Comparison of ENCODE assay signal across 12 cellular contexts in genomic region chr4:721261-722171, GRCh38. TPM values are rescaled to one million over a fixed set of nuclear protein-coding genes. Genes with fewer than 3 reads are reported as not detected.
DNase-seq lines count a peak whose midpoint lies in the region; ATAC-seq and TF ChIP-seq lines count a peak whose summit lies in the region.
"Had no signal": no experiment of that assay in that cellular context is flagged by ENCODE, and none has a peak within 500 bp of the region (broad histone marks: within the 10 kb centered on the region; RNA-seq: fewer than 3 reads in every experiment).

No MANE protein-coding gene starts in this region.

- H4K20me1 ChIP-seq in GM23338 (replicated peaks; ENCODE audit: insufficient read depth): peaks cover 26% of the 10 kb centered on the region

- no peak overlapping the region for H3K4me3 ChIP-seq in GM23338
- peak overlapping the region in 1 of 3 donors; percentile 22 for H3K4me3 ChIP-seq in breast epithelium

- DNase-seq in GM23338 (ENCODE audit: low spot score) (no peak), breast epithelium (ENCODE audit: low spot score in 2 of 2) (no peak), hepatic stellate cell (ENCODE audit: low spot score) (peak; percentile 41), renal cortical epithelial cell (ENCODE audit: low read depth) (peak; percentile 60), LoVo (ENCODE audit: low spot score) (no peak)
- DNase-seq in NK-92 treated with Interleukin-12 subunit alpha and Interleukin-12 subunit beta, amount 100 ng/mL, for 24 hours (lab: John Stamatoyannopoulos, UW): no peak
- DNase-seq in activated CD4-positive, alpha-beta T cell treated with anti-CD3 and anti-CD28 coated beads for 1 hour: no peak
- DNase-seq: activated CD4-positive, alpha-beta T cell treated with anti-CD3 and anti-CD28 coated beads, Interleukin-2, amount 50 U/mL, for 4 hours; CD8-positive, alpha-beta memory T cell; NCI-H1930; SHP77 had no signal

- H3K79me2 ChIP-seq in GM23338 (replicated peaks; ENCODE audit: insufficient read depth): peaks cover 72% of the 10 kb centered on the region

- intact Hi-C loops in breast epithelium (cut with DNase I; ENCODE audit: low total_unique reads): no loop called here

- H3K9me2 ChIP-seq in GM23338 (ENCODE audit: insufficient read depth): no peaks in the 10 kb centered on the region

- TF ChIP-seq POLR2A in breast epithelium (IDR thresholded peaks at IDR 0.05): no peak

- peaks cover 33% of the 10 kb centered on the region for H3K36me3 Mint-ChIP-seq in GM23338 (ENCODE audit: low read depth)

- H3K27ac ChIP-seq in GM23338 (ENCODE audit: low read depth) (no peak overlapping the region), breast epithelium (peak overlapping the region; percentile 74 to 86)

- no peaks in the 10 kb centered on the region; the same call in 2 of the 3 replicates for H3K4me1 Mint-ChIP-seq in GM23338

- ATAC-seq in GM23338: no peak
- ATAC-seq in HG02938 (IDR thresholded peaks at IDR 0.05; ENCODE audit: unreplicated experiment): no peak

- no peaks in the 10 kb centered on the region for H3K27me3 ChIP-seq in GM23338 (ENCODE audit: insufficient read depth)
- H3K27me3 ChIP-seq in breast epithelium: no peaks in the 10 kb centered on the region

- TF ChIP-seq CTCF in GM23338 (conservative IDR thresholded peaks at IDR 0.05; ENCODE audit: low read depth in 2 of 2) (no peak), breast epithelium (IDR thresholded peaks at IDR 0.05) (no peak)

- H3K9me3 ChIP-seq in breast epithelium: no peaks in the 10 kb centered on the region

- H3K27me3 Mint-ChIP-seq in GM23338 (ENCODE audit: insufficient read depth, low read depth, poor library complexity): peaks cover 13% of the 10 kb centered on the region
- H3K27me3 Mint-ChIP-seq: CD8-positive, alpha-beta memory T cell had no signal

- H3K4me1 ChIP-seq in GM23338 (ENCODE audit: insufficient read depth): no peaks in the 10 kb centered on the region
- H3K4me1 ChIP-seq in breast epithelium: peaks cover 0 to 8% of the 10 kb centered on the region in 2 donors

- H3K9me3 Mint-ChIP-seq in GM23338: no peaks in the 10 kb centered on the region; the same call in 2 of the 3 replicates

- H3K27ac Mint-ChIP-seq in GM23338: peak overlapping the region; percentile 70; the same call in 1 of the 2 replicates

- H2AFZ ChIP-seq in GM23338: no peak overlapping the region

- H3K36me3 ChIP-seq in GM23338 (ENCODE audit: insufficient read depth) (no peaks in the 10 kb centered on the region), breast epithelium (no peaks in the 10 kb centered on the region)

- no peaks in the 10 kb centered on the region for H3F3A ChIP-seq in GM23338 (replicated peaks; ENCODE audit: low read depth)

- no peak overlapping the region for H3K4me2 ChIP-seq in GM23338

- no peak overlapping the region for H3K4me3 Mint-ChIP-seq in GM23338
- H3K4me3 Mint-ChIP-seq: CD8-positive, alpha-beta memory T cell had no signal

TF ChIP-seq in GM23338, 12 proteins besides CTCF, POLR2A, EP300 and RAD21 (continues in another document):
- TF ChIP-seq REST (IDR thresholded peaks at IDR 0.05; ENCODE audit: unreplicated experiment) (no peak), NANOG (IDR thresholded peaks at IDR 0.05; ENCODE audit: borderline replicate concordance) (no peak), ZNF114 (CRISPR knock-in tag; IDR thresholded peaks at IDR 0.05) (no peak), JUNB (IDR thresholded peaks at IDR 0.05; ENCODE audit: unreplicated experiment) (no peak)
- TF ChIP-seq, protein P1, sequence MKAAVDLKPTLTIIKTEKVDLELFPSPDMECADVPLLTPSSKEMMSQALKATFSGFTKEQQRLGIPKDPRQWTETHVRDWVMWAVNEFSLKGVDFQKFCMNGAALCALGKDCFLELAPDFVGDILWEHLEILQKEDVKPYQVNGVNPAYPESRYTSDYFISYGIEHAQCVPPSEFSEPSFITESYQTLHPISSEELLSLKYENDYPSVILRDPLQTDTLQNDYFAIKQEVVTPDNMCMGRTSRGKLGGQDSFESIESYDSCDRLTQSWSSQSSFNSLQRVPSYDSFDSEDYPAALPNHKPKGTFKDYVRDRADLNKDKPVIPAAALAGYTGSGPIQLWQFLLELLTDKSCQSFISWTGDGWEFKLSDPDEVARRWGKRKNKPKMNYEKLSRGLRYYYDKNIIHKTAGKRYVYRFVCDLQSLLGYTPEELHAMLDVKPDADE (IDR thresholded peaks at IDR 0.05): no peak

RNA-seq across cellular contexts. Expression of gene PCGF3, which starts 15.9 kb away (rescaled TPM):
- total RNA-seq in GM23338 (2014; rRNA removed; shearing (Covaris generic)): 49.0 and 53.8 TPM in 2 replicates
- polyA plus RNA-seq in GM23338 (2016; fragmentation: Nextera tagmentation; extraction: Ambion mirVana): 31.0 and 33.1 TPM in 2 replicates
- total RNA-seq in breast epithelium: 10 to 100 TPM; 60.6 to 71.7 (median 69.4) TPM
- total RNA-seq in renal cortical epithelial cell: 34.7 and 86.6 TPM in 2 replicates

RNA-seq across cellular contexts. Expression of gene SLC49A3, which starts 32.6 kb away (rescaled TPM):
- 2.6 and 3.7 TPM in 2 replicates for total RNA-seq in GM23338 (2014; rRNA removed; shearing (Covaris generic))
- polyA plus RNA-seq in GM23338 (2016; fragmentation: Nextera tagmentation; extraction: Ambion mirVana): 1.1 and 1.3 TPM in 2 replicates
- total RNA-seq in breast epithelium: 10 to 100 TPM; 14.4 to 22.3 (median 18.3) TPM
- 3.7 and 4.3 TPM in 2 replicates for total RNA-seq in renal cortical epithelial cell

RNA-seq across cellular contexts. Expression of gene MYL5, which starts 47.2 kb away (rescaled TPM):
- 2.2 and 4.4 TPM in 2 replicates for total RNA-seq in GM23338 (2014; rRNA removed; shearing (Covaris generic))
- 3.0 and 5.7 TPM in 2 replicates for polyA plus RNA-seq in GM23338 (2016; fragmentation: Nextera tagmentation; extraction: Ambion mirVana)
- 10 to 100 TPM in 2 of 3 donors, 1 to 10 TPM in 1; 7.9 to 14.9 (median 12.1) TPM for total RNA-seq in breast epithelium
- total RNA-seq in renal cortical epithelial cell: 6.4 and 10.3 TPM in 2 replicates

RNA-seq across cellular contexts. Expression of gene ATP5ME, which starts 47.4 kb away (rescaled TPM):
- total RNA-seq in GM23338 (2014; rRNA removed; shearing (Covaris generic)): 60.5 and 149 TPM in 2 replicates
- 2,021 and 2,519 TPM in 2 replicates for polyA plus RNA-seq in GM23338 (2016; fragmentation: Nextera tagmentation; extraction: Ambion mirVana)
- total RNA-seq in breast epithelium: 100 to 1,000 TPM; 108 to 179 (median 128) TPM
- total RNA-seq in renal cortical epithelial cell: 41.5 and 81.3 TPM in 2 replicates

Comparison
In these comparisons a context has a peak if more than half of its experiments do, and no peak if none do; other contexts are left out.
1. DNase-seq: peak in hepatic stellate cell (single experiment) and renal cortical epithelial cell (single experiment); none in GM23338 (single experiment), breast epithelium (0 of 2), NK-92 treated with Interleukin-12 subunit alpha and Interleukin-12 subunit beta, amount 100 ng/mL, for 24 hours (single experiment), LoVo (single experiment) and activated CD4-positive, alpha-beta T cell treated with anti-CD3 and anti-CD28 coated beads for 1 hour (single experiment).